17 cellular contexts compared by ENCODE assay signal in genomic region chr7:84941291-84941690, GRCh38.
DNase-seq lines count a peak whose midpoint lies in the region; ATAC-seq and TF ChIP-seq lines count a peak whose summit lies in the region.
"Had no signal": no experiment of that assay in that cellular context is flagged by ENCODE, and none has a peak within 500 bp of the region (broad histone marks: within the 10 kb centered on the region; RNA-seq: fewer than 3 reads in every experiment).

No MANE protein-coding gene starts in this region.

- no peaks in the 10 kb centered on the region for H3K27me3 ChIP-seq in spleen (replicated peaks in 1 of 7)
- H3K27me3 ChIP-seq: BLaER1 treated with 17β-estradiol and CSF1 and Interleukin-3, amounts not matched to agents 10 nM and 100 nM had no signal

- peaks cover 0 to 18% (median 6%) of the 10 kb centered on the region in 8 donors for H3K9me3 ChIP-seq in spleen
- no peaks in the 10 kb centered on the region for H3K9me3 ChIP-seq in T-helper 17 cell (ENCODE audit: control insufficient read depth, low read length, poor library complexity, severe bottlenecking)

- H3K4me3 Mint-ChIP-seq in T-helper 17 cell: no peak overlapping the region
- H3K4me3 Mint-ChIP-seq: B cell; CD8-positive, alpha-beta T cell; HFFc6 had no signal

- peak; percentile 9 for DNase-seq in EH (ENCODE audit: low read depth)
- DNase-seq in LHCN-M2 (ENCODE audit: low read depth): peak; percentile 14
- DNase-seq in cardiac fibroblast (ENCODE audit: low read depth in 2 of 2): peak; percentile 34 to 57
- DNase-seq in fibroblast of peridontal ligament (ENCODE audit: extremely low read depth): peak; percentile 33
- no peak for DNase-seq in spleen
- no peak for DNase-seq in GOT3 (lab: John Stamatoyannopoulos, UW)
- no peak for DNase-seq in T-helper 17 cell
- DNase-seq in HuH-7.5 (ENCODE audit: low spot score): no peak
- DNase-seq: Calu3; CD8-positive, alpha-beta T cell; GDM1; HFFc6 had no signal

- no peak for TF ChIP-seq POLR2A in spleen (IDR thresholded peaks at IDR 0.05)

- H3K27me3 Mint-ChIP-seq in T-helper 17 cell: no peaks in the 10 kb centered on the region
- H3K27me3 Mint-ChIP-seq: B cell had no signal

- H3K4me1 Mint-ChIP-seq in T-helper 17 cell: no peaks in the 10 kb centered on the region
- H3K4me1 Mint-ChIP-seq: B cell had no signal

- no peaks in the 10 kb centered on the region for H3K36me3 Mint-ChIP-seq in T-helper 17 cell (ENCODE audit: low read depth)
- H3K36me3 Mint-ChIP-seq: CD8-positive, alpha-beta T cell had no signal

- WGBS in spleen, 5 donors: 63 to 84% (median 80%) methylated on average over 1 of the region's 1 CpG

- no peak overlapping the region for H3K27ac ChIP-seq in spleen
- H3K27ac ChIP-seq: BLaER1 treated with 17β-estradiol and CSF1 and Interleukin-3, amounts not matched to agents 10 nM and 100 nM; KMS-11 had no signal

- no peak for ATAC-seq in T-helper 17 cell
- ATAC-seq: CD8-positive, alpha-beta T cell; HCT116; HepG2 had no signal

- no peak overlapping the region for H3K27ac Mint-ChIP-seq in T-helper 17 cell
- H3K27ac Mint-ChIP-seq: B cell; CD8-positive, alpha-beta T cell; HFFc6 had no signal

- intact Hi-C loops in spleen (cut with DNase I; ENCODE audit: low total_unique reads): no loop called here

- no peaks in the 10 kb centered on the region for H3K36me3 ChIP-seq in spleen
- H3K36me3 ChIP-seq: BLaER1 treated with 17β-estradiol and CSF1 and Interleukin-3, amounts not matched to agents 10 nM and 100 nM had no signal

- TF ChIP-seq CTCF in cardiac fibroblast (IDR thresholded peaks at IDR 0.05; ENCODE audit: low read depth, low read length) (no peak), spleen (IDR thresholded peaks at IDR 0.05 in 8 of 11, conservative IDR thresholded peaks at IDR 0.05 in 3 of 11) (no peak)

- H3K4me1 ChIP-seq in spleen: no peaks in the 10 kb centered on the region
- H3K4me1 ChIP-seq: BLaER1 treated with 17β-estradiol and CSF1 and Interleukin-3, amounts not matched to agents 10 nM and 100 nM had no signal

- no peak overlapping the region for H3K4me3 ChIP-seq in cardiac fibroblast (replicated peaks in 1 of 2; ENCODE audit: low read depth in 2 of 2, low read length in 2 of 2)
- no peak overlapping the region for H3K4me3 ChIP-seq in spleen
- H3K4me3 ChIP-seq: BLaER1 treated with 17β-estradiol and CSF1 and Interleukin-3, amounts not matched to agents 10 nM and 100 nM had no signal

Comparison
In these comparisons a context has a peak if more than half of its experiments do, and no peak if none do; other contexts are left out.
1. DNase-seq: peak in EH (single experiment), LHCN-M2 (single experiment), cardiac fibroblast (2 of 2) and fibroblast of peridontal ligament (single experiment); none in spleen (single experiment), GOT3 (single experiment), T-helper 17 cell (0 of 3) and HuH-7.5 (single experiment).